ENCODE assay signal across 9 cellular contexts in genomic region chrX:78945186-78945912, GRCh38. TPM values are rescaled to one million over a fixed set of nuclear protein-coding genes. Genes with fewer than 3 reads are reported as not detected.
A peak's percentile ranks its signal among the peaks of the same experiment; 100 is the strongest.
DNase-seq lines count a peak whose midpoint lies in the region; ATAC-seq and TF ChIP-seq lines count a peak whose summit lies in the region.
"Had no signal": no experiment of that assay in that cellular context is flagged by ENCODE, and none has a peak within 500 bp of the region (broad histone marks: within the 10 kb centered on the region; RNA-seq: fewer than 3 reads in every experiment).

Gene P2RY10, plus strand, starts transcription at chrX:78945391. Its CDS starts 15,130 bp downstream, at chrX:78960521.

- H3F3A ChIP-seq in GM23338 (replicated peaks; ENCODE audit: low read depth), result no peaks in the 10 kb centered on the region

- H3K4me1 ChIP-seq in GM23338 (ENCODE audit: insufficient read depth), result no peaks in the 10 kb centered on the region

- no peaks in the 10 kb centered on the region for H3K9me3 Mint-ChIP-seq in CD4-positive, alpha-beta T cell
- peaks cover 5% of the 10 kb centered on the region for H3K9me3 Mint-ChIP-seq in activated CD4-positive, alpha-beta T cell treated with anti-CD3 and anti-CD28 coated beads, Interleukin-2, amount 10 ng/mL, durations not matched to agents 7 days and 5 days
- no peaks in the 10 kb centered on the region; the same call in 2 of the 3 replicates for H3K9me3 Mint-ChIP-seq in GM23338
- H3K9me3 Mint-ChIP-seq: nephron had no signal

- DNase-seq in CD4-positive, alpha-beta T cell, result peak in 8 of 10 experiments; percentile 7 to 32 (median 24)
- DNase-seq in activated CD4-positive, alpha-beta T cell treated with anti-CD3 and anti-CD28 coated beads, Interleukin-2, amount 10 ng/mL, durations not matched to agents 7 days and 5 days, result peak; percentile 41
- DNase-seq in epidermal melanocyte (ENCODE audit: insufficient read length, low spot score) (no peak), T1000 (lab: John Stamatoyannopoulos, UW) (no peak), substantia nigra (lab: John Stamatoyannopoulos, UW) (no peak), GM23338 (ENCODE audit: low spot score) (no peak)

- H3K4me1 Mint-ChIP-seq in CD4-positive, alpha-beta T cell (ENCODE audit: low read depth), result peaks cover 73% of the 10 kb centered on the region
- peaks cover 52% of the 10 kb centered on the region for H3K4me1 Mint-ChIP-seq in activated CD4-positive, alpha-beta T cell treated with anti-CD3 and anti-CD28 coated beads, Interleukin-2, amount 10 ng/mL, durations not matched to agents 7 days and 5 days
- H3K4me1 Mint-ChIP-seq in GM23338, result no peaks in the 10 kb centered on the region
- H3K4me1 Mint-ChIP-seq: nephron had no signal

- TF ChIP-seq CTCF in CD4-positive, alpha-beta T cell (IDR thresholded peaks at IDR 0.05), result no peak
- no peak for TF ChIP-seq CTCF in GM23338 (conservative IDR thresholded peaks at IDR 0.05; ENCODE audit: low read depth in 2 of 2)

- peaks cover 50% of the 10 kb centered on the region for H3K36me3 Mint-ChIP-seq in CD4-positive, alpha-beta T cell (ENCODE audit: low read depth)
- H3K36me3 Mint-ChIP-seq in activated CD4-positive, alpha-beta T cell treated with anti-CD3 and anti-CD28 coated beads, Interleukin-2, amount 10 ng/mL, durations not matched to agents 7 days and 5 days (ENCODE audit: low read depth), result peaks cover 35% of the 10 kb centered on the region
- H3K36me3 Mint-ChIP-seq in GM23338 (ENCODE audit: low read depth), result no peaks in the 10 kb centered on the region

- no peaks in the 10 kb centered on the region for H3K27me3 ChIP-seq in CD4-positive, alpha-beta T cell (ENCODE audit: control insufficient read depth, insufficient read depth, low read length)
- no peaks in the 10 kb centered on the region for H3K27me3 ChIP-seq in GM23338 (ENCODE audit: insufficient read depth)

- no peak within 1 kb of the TSS for H3K4me3 ChIP-seq in GM23338

- no peaks in the 10 kb centered on the region for H3K9me3 ChIP-seq in CD4-positive, alpha-beta T cell (ENCODE audit: control insufficient read depth, low read length)

- peak within 1 kb of the TSS; percentile 83 for H3K27ac ChIP-seq in CD4-positive, alpha-beta T cell (ENCODE audit: low read depth, low read length)
- H3K27ac ChIP-seq in substantia nigra (ENCODE audit: low read depth, low read length, poor library complexity, severe bottlenecking), result no peak within 1 kb of the TSS
- no peak within 1 kb of the TSS for H3K27ac ChIP-seq in GM23338 (ENCODE audit: low read depth)

- no peaks in the 10 kb centered on the region for H3K9me2 ChIP-seq in GM23338 (ENCODE audit: insufficient read depth)

- POLR2A ChIA-PET in CD4-positive, alpha-beta T cell (lab: Charles Lee), result interaction anchor here (0.6 to 2.5 kb wide), 11 partner anchors 9 to 421 kb away, joined by 3 to 22 read pairs (median 4); partner anchors contain the start of gene ITM2A
- POLR2A ChIA-PET in activated CD4-positive, alpha-beta T cell treated with anti-CD3 and anti-CD28 coated beads, Interleukin-2, amount 10 ng/mL, durations not matched to agents 7 days and 5 days (lab: Charles Lee), result interaction anchor here (0.9 kb wide), 1 partner anchor 206 kb away, joined by 4 read pairs; no protein-coding TSS in a partner anchor

- peak within 1 kb of the TSS; percentile 96 for H3K27ac Mint-ChIP-seq in CD4-positive, alpha-beta T cell
- H3K27ac Mint-ChIP-seq in activated CD4-positive, alpha-beta T cell treated with anti-CD3 and anti-CD28 coated beads, Interleukin-2, amount 10 ng/mL, durations not matched to agents 7 days and 5 days, result peak within 1 kb of the TSS; percentile 97
- H3K27ac Mint-ChIP-seq in GM23338, result no peak within 1 kb of the TSS
- H3K27ac Mint-ChIP-seq: nephron had no signal

- H2AFZ ChIP-seq in GM23338, result no peak within 1 kb of the TSS

- no peaks in the 10 kb centered on the region for H3K79me2 ChIP-seq in GM23338 (replicated peaks; ENCODE audit: insufficient read depth)

- H4K20me1 ChIP-seq in GM23338 (replicated peaks; ENCODE audit: insufficient read depth), result no peaks in the 10 kb centered on the region

- H3K27me3 Mint-ChIP-seq in CD4-positive, alpha-beta T cell, result no peaks in the 10 kb centered on the region
- H3K27me3 Mint-ChIP-seq in activated CD4-positive, alpha-beta T cell treated with anti-CD3 and anti-CD28 coated beads, Interleukin-2, amount 10 ng/mL, durations not matched to agents 7 days and 5 days, result no peaks in the 10 kb centered on the region
- no peaks in the 10 kb centered on the region for H3K27me3 Mint-ChIP-seq in GM23338 (ENCODE audit: insufficient read depth, low read depth, poor library complexity)

- peak within 1 kb of the TSS; percentile 93 for H3K4me3 Mint-ChIP-seq in CD4-positive, alpha-beta T cell
- peak within 1 kb of the TSS; percentile 93 for H3K4me3 Mint-ChIP-seq in activated CD4-positive, alpha-beta T cell treated with anti-CD3 and anti-CD28 coated beads, Interleukin-2, amount 10 ng/mL, durations not matched to agents 7 days and 5 days
- no peak within 1 kb of the TSS for H3K4me3 Mint-ChIP-seq in GM23338
- H3K4me3 Mint-ChIP-seq: nephron had no signal

- H3K36me3 ChIP-seq in GM23338 (ENCODE audit: insufficient read depth), result no peaks in the 10 kb centered on the region

- ATAC-seq in CD4-positive, alpha-beta T cell (ENCODE audit: poor library complexity), result peak; percentile 87
- ATAC-seq in GM19328 (IDR thresholded peaks at IDR 0.05; ENCODE audit: unreplicated experiment), result peak; percentile 71
- peak; percentile 85 for ATAC-seq in HG03342 (IDR thresholded peaks at IDR 0.05; ENCODE audit: unreplicated experiment)
- no peak for ATAC-seq in GM23338

- intact Hi-C loops in CD4-positive, alpha-beta T cell (cut with DNase I, micrococcal nuclease), result loop anchor here (2.0 to 10.0 kb wide), 5 partner anchors 137 to 1051 kb away; partner anchors contain the start of genes COX7B (in 1 of the 2), ITM2A (in 1 of the 2) and MAGT1 (in 1 of the 2)

- CTCF ChIA-PET in CD4-positive, alpha-beta T cell (lab: Charles Lee), result no interaction called here
- CTCF ChIA-PET in activated CD4-positive, alpha-beta T cell treated with anti-CD3 and anti-CD28 coated beads, Interleukin-2, amount 10 ng/mL, durations not matched to agents 7 days and 5 days (lab: Charles Lee), result interaction anchor here (1.4 kb wide), 1 partner anchor 13 kb away, joined by 4 read pairs; no protein-coding TSS in a partner anchor

- no peak within 1 kb of the TSS for H3K4me2 ChIP-seq in GM23338

TF ChIP-seq in GM23338, 12 proteins besides CTCF, POLR2A, EP300 and RAD21 (continues in another document):
- TF ChIP-seq NANOG (IDR thresholded peaks at IDR 0.05; ENCODE audit: borderline replicate concordance), result no peak
- TF ChIP-seq EZH2phosphoT487 (IDR thresholded peaks at IDR 0.05; ENCODE audit: unreplicated experiment), result no peak
- no peak for TF ChIP-seq ZNF331 (CRISPR knock-in tag; IDR thresholded peaks at IDR 0.05; ENCODE audit: low read depth)
- TF ChIP-seq POLR2AphosphoS5 (IDR thresholded peaks at IDR 0.05; ENCODE audit: low read depth), result no peak
- no peak for TF ChIP-seq ETS1 (IDR thresholded peaks at IDR 0.05)

RNA-seq across cellular contexts. Expression of gene P2RY10, which starts in this region (rescaled TPM):
- total RNA-seq in CD4-positive, alpha-beta T cell, result 10 to 100 TPM; 85.3 to 98.5 TPM
- 10 to 100 TPM; 46.4 to 72.3 TPM for total RNA-seq in activated CD4-positive, alpha-beta T cell treated with anti-CD3 and anti-CD28 coated beads, Interleukin-2, amount 10 ng/mL, durations not matched to agents 7 days and 5 days
- not detected in 2 replicates for total RNA-seq in GM23338 (2014; rRNA removed; shearing (Covaris generic))
- polyA plus RNA-seq in GM23338 (2016; fragmentation: Nextera tagmentation; extraction: Ambion mirVana), result not detected in 2 replicates

Comparison
In these comparisons a context has a peak if more than half of its experiments do, and no peak if none do; other contexts are left out.
1. RNA of gene P2RY10 (total RNA-seq): 85.3 to 98.5 TPM in CD4-positive, alpha-beta T cell and 46.4 to 72.3 TPM in activated CD4-positive, alpha-beta T cell treated with anti-CD3 and anti-CD28 coated beads, Interleukin-2, amount 10 ng/mL, durations not matched to agents 7 days and 5 days; not detected in GM23338; every median in the first group is over 10 times any median in the second.
2. DNase-seq: peak in CD4-positive, alpha-beta T cell (8 of 10) and activated CD4-positive, alpha-beta T cell treated with anti-CD3 and anti-CD28 coated beads, Interleukin-2, amount 10 ng/mL, durations not matched to agents 7 days and 5 days (single experiment); none in epidermal melanocyte (single experiment), T1000 (single experiment), substantia nigra (0 of 49) and GM23338 (single experiment).